In the genomic region with DNA sequence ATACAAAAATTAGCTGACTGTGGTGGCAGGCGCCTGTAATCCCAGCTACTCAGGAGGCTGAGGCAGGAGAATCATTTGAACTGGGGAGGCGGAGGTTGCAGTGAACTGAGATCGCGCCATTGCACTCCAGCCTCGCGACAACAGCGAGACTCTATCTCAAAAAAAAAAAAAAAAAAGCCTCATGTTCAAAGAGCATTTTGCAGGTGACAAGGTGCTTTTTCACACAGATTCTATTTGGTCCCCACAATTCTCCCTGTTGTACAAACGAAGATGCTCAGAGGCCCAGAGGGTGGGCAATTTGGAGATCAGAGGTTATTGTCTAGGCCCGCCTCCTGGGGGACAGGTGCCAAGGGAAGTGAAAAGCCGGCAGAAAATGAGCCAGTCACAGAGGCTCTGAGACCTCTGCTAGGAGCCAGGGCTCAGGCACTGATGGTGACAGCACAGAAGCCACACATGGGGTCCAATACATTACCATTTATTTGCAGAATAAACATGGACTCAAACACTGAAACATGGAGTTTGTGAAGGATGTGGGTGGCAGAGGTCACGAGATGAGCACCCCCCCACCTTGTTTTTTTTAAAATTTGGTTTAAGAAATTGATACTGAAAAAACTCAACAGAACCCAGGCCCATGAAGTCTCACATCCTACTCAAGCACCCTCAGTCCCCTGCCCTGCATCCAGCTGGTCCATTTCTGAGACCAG, we compare ENCODE assay signal across 10 cellular contexts. TPM values are rescaled to one million over a fixed set of nuclear protein-coding genes. Genes with fewer than 3 reads are reported as not detected.
DNase-seq lines count a peak whose midpoint lies in the region; ATAC-seq, FAIRE-seq and TF ChIP-seq lines count a peak whose summit lies in the region.
"Had no signal": no experiment of that assay in that cellular context is flagged by ENCODE, and none has a peak within 500 bp of the region (broad histone marks: within the 10 kb centered on the region; RNA-seq: fewer than 3 reads in every experiment).

No MANE protein-coding gene starts in this region.

- CTCF ChIA-PET in WTC11 (lab: Charles Lee) = interaction anchor here (0.7 to 4.6 kb wide), 7 partner anchors 8 to 537 kb away, joined by 3 to 54 read pairs (median 8); a partner anchor contains a TSS

- H3K36me3 ChIP-seq in gastroesophageal sphincter (no peaks in the 10 kb centered on the region), upper lobe of right lung (no peaks in the 10 kb centered on the region)

- H3K27me3 Mint-ChIP-seq in natural killer cell (ENCODE audit: low read depth in 2 of 2) = peaks cover 47 to 54% of the 10 kb centered on the region in 2 donors
- H3K27me3 Mint-ChIP-seq in natural killer cell treated with Interleukin-12 subunit alpha and Interleukin-12 subunit beta and Interleukin-15 and Interleukin-18, amount 100 ng/mL, for 72 hours = peaks cover 38 to 56% of the 10 kb centered on the region in 2 donors
- peaks cover 29% of the 10 kb centered on the region for H3K27me3 Mint-ChIP-seq in WTC11 (ENCODE audit: low read depth)

- H3K4me1 ChIP-seq in gastroesophageal sphincter (peaks cover 0 to 41% (median 3%) of the 10 kb centered on the region in 3 donors), upper lobe of right lung (peaks cover 7% of the 10 kb centered on the region)

- peaks cover 60% of the 10 kb centered on the region for H3K27me3 ChIP-seq in gastroesophageal sphincter
- H3K27me3 ChIP-seq in upper lobe of right lung = peaks cover 15% of the 10 kb centered on the region

- H3K4me1 Mint-ChIP-seq in natural killer cell (peaks cover 28 to 43% of the 10 kb centered on the region in 2 donors), WTC11 (peaks cover 50% of the 10 kb centered on the region)
- peaks cover 24 to 40% of the 10 kb centered on the region in 2 donors for H3K4me1 Mint-ChIP-seq in natural killer cell treated with Interleukin-12 subunit alpha and Interleukin-12 subunit beta and Interleukin-15 and Interleukin-18, amount 100 ng/mL, for 72 hours (ENCODE audit: low read depth in 2 of 2)

- H3K27ac Mint-ChIP-seq in natural killer cell (no peak overlapping the region), WTC11 (peak overlapping the region; percentile 97; the same call in 1 of the 2 replicates)
- H3K27ac Mint-ChIP-seq in natural killer cell treated with Interleukin-12 subunit alpha and Interleukin-12 subunit beta and Interleukin-15 and Interleukin-18, amount 100 ng/mL, for 72 hours = no peak overlapping the region

- intact Hi-C loops in natural killer cell (cut with micrococcal nuclease) = no loop called here
- intact Hi-C loops in upper lobe of right lung (cut with DNase I) = no loop called here

- no peak for FAIRE-seq in GM12892 (lab: Jason Lieb, UNC)

- peak overlapping the region in 1 of 2 donors; percentile 53 for H3K4me3 ChIP-seq in gastroesophageal sphincter
- no peak overlapping the region for H3K4me3 ChIP-seq in upper lobe of right lung

- ATAC-seq in natural killer cell = no peak
- ATAC-seq in natural killer cell treated with Interleukin-12 subunit alpha and Interleukin-12 subunit beta and Interleukin-15 and Interleukin-18, amount 100 ng/mL, for 72 hours = no peak
- no peak for ATAC-seq in WTC11
- no peak for ATAC-seq in gastroesophageal sphincter
- no peak for ATAC-seq in upper lobe of right lung

- 78 to 79% methylated on average over 9 to 10 of the region's 11 CpGs for WGBS in gastroesophageal sphincter (ENCODE audit: low coverage in 1 of 2), 2 donors

- TF ChIP-seq POLR2A in gastroesophageal sphincter (IDR thresholded peaks at IDR 0.05) (no peak), GM12892 (IDR thresholded peaks at IDR 0.05; ENCODE audit: low read depth, low read length) (no peak)

- DNase-seq in natural killer cell (no peak), WTC11 (ENCODE audit: low spot score) (no peak), upper lobe of right lung (peak; percentile 23), UCSD-AML1 (lab: John Stamatoyannopoulos, UW; ENCODE audit: unreplicated experiment) (no peak), GM12892 (ENCODE audit: insufficient read length) (no peak)
- no peak for DNase-seq in natural killer cell treated with Interleukin-12 subunit alpha and Interleukin-12 subunit beta and Interleukin-15 and Interleukin-18, amount 100 ng/mL, for 72 hours (ENCODE audit: low spot score)
- no peak for DNase-seq in activated CD8-positive, alpha-beta memory T cell treated with anti-CD3 and anti-CD28 coated beads for 24 hours
- DNase-seq: activated gamma-delta T cell had no signal

- H3K9me3 Mint-ChIP-seq in natural killer cell = no peaks in the 10 kb centered on the region
- no peaks in the 10 kb centered on the region for H3K9me3 Mint-ChIP-seq in natural killer cell treated with Interleukin-12 subunit alpha and Interleukin-12 subunit beta and Interleukin-15 and Interleukin-18, amount 100 ng/mL, for 72 hours
- H3K9me3 Mint-ChIP-seq in WTC11 = no peaks in the 10 kb centered on the region

- no peak for TF ChIP-seq EP300 in gastroesophageal sphincter (IDR thresholded peaks at IDR 0.05)

- POLR2A ChIA-PET in WTC11 (lab: Charles Lee) = interaction anchor here (1.5 to 1.8 kb wide), 2 partner anchors 8 to 259 kb away, joined by 3 to 21 read pairs; a partner anchor contains a TSS

- TF ChIP-seq CTCF in natural killer cell (IDR thresholded peaks at IDR 0.05) (no peak), WTC11 (IDR thresholded peaks at IDR 0.05) (no peak), gastroesophageal sphincter (IDR thresholded peaks at IDR 0.05) (no peak), upper lobe of right lung (IDR thresholded peaks at IDR 0.05) (no peak)

- H3K27ac ChIP-seq in gastroesophageal sphincter (peak overlapping the region in 3 of 4 donors; percentile 63 to 83 (median 73)), upper lobe of right lung (no peak overlapping the region)
- H3K27ac ChIP-seq: C4-2B had no signal

- H3K9me3 ChIP-seq in gastroesophageal sphincter (no peaks in the 10 kb centered on the region), upper lobe of right lung (no peaks in the 10 kb centered on the region)

- no peaks in the 10 kb centered on the region for H3K36me3 Mint-ChIP-seq in natural killer cell
- no peaks in the 10 kb centered on the region for H3K36me3 Mint-ChIP-seq in natural killer cell treated with Interleukin-12 subunit alpha and Interleukin-12 subunit beta and Interleukin-15 and Interleukin-18, amount 100 ng/mL, for 72 hours
- peaks cover 9% of the 10 kb centered on the region for H3K36me3 Mint-ChIP-seq in WTC11

- peak overlapping the region; percentile 37 for H3K4me3 Mint-ChIP-seq in natural killer cell
- no peak overlapping the region for H3K4me3 Mint-ChIP-seq in natural killer cell treated with Interleukin-12 subunit alpha and Interleukin-12 subunit beta and Interleukin-15 and Interleukin-18, amount 100 ng/mL, for 72 hours
- H3K4me3 Mint-ChIP-seq in WTC11 = peak overlapping the region; percentile 87

TF ChIP-seq in WTC11, 78 proteins besides CTCF, POLR2A, EP300 and RAD21 (continues in another document):
- no peak for TF ChIP-seq SMAD4 (CRISPR knock-in tag; IDR thresholded peaks at IDR 0.05)
- no peak for TF ChIP-seq RELA (CRISPR knock-in tag; IDR thresholded peaks at IDR 0.05; ENCODE audit: borderline replicate concordance)
- no peak for TF ChIP-seq ELF4 (CRISPR knock-in tag; IDR thresholded peaks at IDR 0.05; ENCODE audit: low read depth)

RNA-seq across cellular contexts. Expression of a gene that starts 0.9 kb away (rescaled TPM):
- under 1 TPM; 0.78 to 0.95 (median 0.78) TPM for total RNA-seq in natural killer cell
- total RNA-seq in natural killer cell treated with Interleukin-12 subunit alpha and Interleukin-12 subunit beta and Interleukin-15 and Interleukin-18, amount 100 ng/mL, for 72 hours = 1 to 10 TPM in 1 of 2 donors, under 1 TPM in 1; 0.57 to 1.1 TPM
- total RNA-seq in WTC11 (2021) = 8.1 to 10.3 TPM (median 8.9 TPM) in 3 replicates
- total RNA-seq in gastroesophageal sphincter = 1 to 10 TPM; 2.0 to 3.6 (median 2.8) TPM
- 4.4 TPM for total RNA-seq in upper lobe of right lung
- 1.7 TPM for polyA plus RNA-seq in GM12892 (2012; ENCODE audit: missing spikeins)

RNA-seq across cellular contexts. Expression of a gene that starts 7.9 kb away (rescaled TPM):
- total RNA-seq in natural killer cell (1 to 10 TPM; 1.9 to 2.4 (median 2.3) TPM), WTC11 (2021) (52.1 to 63.9 TPM (median 63.0 TPM) in 3 replicates), gastroesophageal sphincter (1 to 10 TPM in 3 of 4 donors, under 1 TPM in 1; 0.39 to 3.4 (median 2.0) TPM), upper lobe of right lung (0.49 TPM)
- total RNA-seq in natural killer cell treated with Interleukin-12 subunit alpha and Interleukin-12 subunit beta and Interleukin-15 and Interleukin-18, amount 100 ng/mL, for 72 hours = 1 to 10 TPM; 2.6 to 2.7 TPM
- 2.9 TPM for polyA plus RNA-seq in GM12892 (2012; ENCODE audit: missing spikeins)

RNA-seq across cellular contexts. Expression of a gene that starts 8.4 kb away (rescaled TPM):
- total RNA-seq in natural killer cell (1 to 10 TPM; 5.0 to 5.6 (median 5.5) TPM), WTC11 (2021) (5.2 to 7.6 TPM (median 5.5 TPM) in 3 replicates), gastroesophageal sphincter (under 1 TPM in 1 of 4 donors, not detected in 3; 0.47 TPM), upper lobe of right lung (2.3 TPM)
- 10 to 100 TPM; 13.7 to 24.4 TPM for total RNA-seq in natural killer cell treated with Interleukin-12 subunit alpha and Interleukin-12 subunit beta and Interleukin-15 and Interleukin-18, amount 100 ng/mL, for 72 hours
- polyA plus RNA-seq in GM12892 (2012; ENCODE audit: missing spikeins) = 353 TPM

RNA-seq across cellular contexts. Expression of a gene that starts 10.8 kb away (rescaled TPM):
- 10 to 100 TPM; 55.1 to 59.2 (median 56.5) TPM for total RNA-seq in natural killer cell
- 10 to 100 TPM; 46.2 to 52.7 TPM for total RNA-seq in natural killer cell treated with Interleukin-12 subunit alpha and Interleukin-12 subunit beta and Interleukin-15 and Interleukin-18, amount 100 ng/mL, for 72 hours
- 25.0 to 28.0 TPM (median 25.1 TPM) in 3 replicates for total RNA-seq in WTC11 (2021)
- total RNA-seq in gastroesophageal sphincter = 1 to 10 TPM; 3.0 to 7.8 (median 7.3) TPM
- total RNA-seq in upper lobe of right lung = 19.7 TPM
- 10.1 TPM for polyA plus RNA-seq in GM12892 (2012; ENCODE audit: missing spikeins)

RNA-seq across cellular contexts. Expression of a gene that starts 20.6 kb away (rescaled TPM):
- total RNA-seq in natural killer cell (100 to 1,000 TPM; 148 to 161 (median 156) TPM), WTC11 (2021) (199 to 235 TPM (median 227 TPM) in 3 replicates), gastroesophageal sphincter (100 to 1,000 TPM; 109 to 228 (median 148) TPM), upper lobe of right lung (105 TPM)
- total RNA-seq in natural killer cell treated with Interleukin-12 subunit alpha and Interleukin-12 subunit beta and Interleukin-15 and Interleukin-18, amount 100 ng/mL, for 72 hours = 100 to 1,000 TPM; 124 to 145 TPM
- polyA plus RNA-seq in GM12892 (2012; ENCODE audit: missing spikeins) = 172 TPM

Comparison
In these comparisons a context has a peak if more than half of its experiments do, and no peak if none do; other contexts are left out.
1. RNA of a gene that starts 7.9 kb away (total RNA-seq): 52.1 to 63.9 TPM in WTC11; 0.39 to 3.4 TPM in gastroesophageal sphincter, 2.6 to 2.7 TPM in natural killer cell treated with Interleukin-12 subunit alpha and Interleukin-12 subunit beta and Interleukin-15 and Interleukin-18, amount 100 ng/mL, for 72 hours, 1.9 to 2.4 TPM in natural killer cell and 0.49 TPM in upper lobe of right lung (single experiment); every median in the first group is over 10 times any median in the second.